ENCODE assay signal across 1 cellular context in genomic region chr3:129389572-129389937, GRCh38.
TF ChIP-seq lines count a peak whose summit lies in the region.

No MANE protein-coding gene starts in this region.

TF ChIP-seq in IMR-90, 13 proteins besides CTCF, POLR2A, EP300 and RAD21:
- TF ChIP-seq ELK1 (IDR thresholded peaks at IDR 0.05; ENCODE audit: borderline replicate concordance, low read depth, low read length) (no peak), MAFK (IDR thresholded peaks at IDR 0.05; ENCODE audit: low read depth, low read length) (no peak), MXI1 (IDR thresholded peaks at IDR 0.05; ENCODE audit: borderline replicate concordance, low read depth, low read length) (no peak), BHLHE40 (IDR thresholded peaks at IDR 0.05; ENCODE audit: low read depth, low read length) (no peak), SMC3 (IDR thresholded peaks at IDR 0.05; ENCODE audit: low read depth, low read length) (no peak), NFE2L2 (IDR thresholded peaks at IDR 0.05; ENCODE audit: low read depth, low read length) (no peak)
